ENCODE assay signal across 18 cellular contexts in the genomic region with DNA sequence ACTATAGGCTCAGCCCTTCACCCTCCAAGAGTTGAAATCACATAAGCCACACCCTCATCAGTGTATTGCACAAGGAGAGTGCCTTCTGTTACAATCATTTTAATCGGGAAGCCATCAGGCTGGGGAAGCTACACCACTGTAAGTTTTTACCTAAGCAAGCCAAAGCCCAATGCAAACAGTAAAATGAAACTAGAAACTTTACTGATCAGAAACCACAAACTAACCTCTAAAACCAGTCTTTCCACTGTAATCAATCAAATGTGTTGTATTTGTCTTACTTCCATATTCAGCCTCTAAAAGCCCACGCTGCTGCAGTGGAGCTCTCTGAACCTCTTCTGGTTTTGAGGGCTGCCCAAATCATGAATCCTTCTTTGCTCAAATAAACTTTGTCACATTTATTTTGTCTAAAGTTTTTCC. TPM values are rescaled to one million over a fixed set of nuclear protein-coding genes. Genes with fewer than 3 reads are reported as not detected.
DNase-seq lines count a peak whose midpoint lies in the region; TF ChIP-seq lines count a peak whose summit lies in the region.
"Had no signal": no experiment of that assay in that cellular context is flagged by ENCODE, and none has a peak within 500 bp of the region (broad histone marks: within the 10 kb centered on the region; RNA-seq: fewer than 3 reads in every experiment).

No MANE protein-coding gene starts in this region.

- no peaks in the 10 kb centered on the region for H3K36me3 ChIP-seq in breast epithelium
- H3K36me3 ChIP-seq: gastrocnemius medialis, MG63, thoracic aorta had no signal

- intact Hi-C loops in MCF 10A (cut with micrococcal nuclease), result no loop called here
- intact Hi-C loops in breast epithelium (cut with DNase I; ENCODE audit: low total_unique reads), result no loop called here

- TF ChIP-seq POLR2A in breast epithelium (IDR thresholded peaks at IDR 0.05) (no peak), erythroblast (IDR thresholded peaks at IDR 0.05; ENCODE audit: low read length) (no peak)

- peak; percentile 75 for DNase-seq in MCF 10A (ENCODE audit: unreplicated experiment)
- DNase-seq in breast epithelium (ENCODE audit: low spot score in 2 of 2), result no peak
- peak; percentile 80 for DNase-seq in OCI-M1 (lab: John Stamatoyannopoulos, UW)
- peak; percentile 7 for DNase-seq in fibroblast of peridontal ligament (ENCODE audit: extremely low read depth)
- DNase-seq in ureter (ENCODE audit: low spot score), result peak; percentile 58
- DNase-seq in erythroblast (lab: John Stamatoyannopoulos, UW), result no peak
- DNase-seq in NCI-H1694 (lab: John Stamatoyannopoulos, UW), result no peak
- no peak for DNase-seq in effector CD8-positive, alpha-beta T cell (lab: John Stamatoyannopoulos, UW)
- DNase-seq: activated effector memory CD4-positive, alpha-beta T cell treated with Interleukin-2 at 50 U/mL for 16 hours; effector CD4-positive, alpha-beta T cell; gastrocnemius medialis; HCEC 1CT; MG63; NCI-H2171 treated with DMSO at 0.1 percent for 48 hours; nucleus accumbens had no signal

- H3K27ac Mint-ChIP-seq in MCF 10A (ENCODE audit: low read depth, unreplicated experiment), result no peak overlapping the region
- H3K27ac Mint-ChIP-seq: mesothelial cell of epicardium had no signal

- POLR2A ChIA-PET in MCF 10A (lab: Yijun Ruan, JAX), result interaction anchor here (0.6 to 2.3 kb wide), 4 partner anchors 14 to 228 kb away, joined by 3 to 5 read pairs (median 4); no protein-coding TSS in a partner anchor

- H3K27me3 Mint-ChIP-seq in MCF 10A (ENCODE audit: insufficient read depth, unreplicated experiment), result peaks cover 10% of the 10 kb centered on the region

- no peaks in the 10 kb centered on the region for H3K27me3 ChIP-seq in breast epithelium
- H3K27me3 ChIP-seq: gastrocnemius medialis had no signal

- BruUV-seq in MCF 10A (replicated peaks; lab: Mats Ljungman, UMichigan), result no TSS peak

- CTCF ChIA-PET in MCF 10A (lab: Yijun Ruan, JAX), result interaction anchor here (0.7 to 1.4 kb wide), 6 partner anchors 18 to 505 kb away, joined by 3 to 4 read pairs (median 4); a partner anchor contains a TSS

- no peak for TF ChIP-seq CTCF in MCF 10A (IDR thresholded peaks at IDR 0.05; ENCODE audit: unreplicated experiment)
- no peak for TF ChIP-seq CTCF in breast epithelium (IDR thresholded peaks at IDR 0.05)

- H3K4me1 ChIP-seq in breast epithelium, result no peaks in the 10 kb centered on the region
- H3K4me1 ChIP-seq: gastrocnemius medialis had no signal

- H3K9me3 Mint-ChIP-seq in MCF 10A (ENCODE audit: unreplicated experiment), result no peaks in the 10 kb centered on the region

- no peak overlapping the region for H3K27ac ChIP-seq in breast epithelium
- H3K27ac ChIP-seq: gastrocnemius medialis, skin epidermis, thoracic aorta had no signal

- H3K9me3 ChIP-seq in breast epithelium, result no peaks in the 10 kb centered on the region
- H3K9me3 ChIP-seq: gastrocnemius medialis had no signal

- H3K36me3 Mint-ChIP-seq in MCF 10A (ENCODE audit: insufficient read depth, unreplicated experiment), result no peaks in the 10 kb centered on the region
- H3K36me3 Mint-ChIP-seq: mesothelial cell of epicardium had no signal

- no peak overlapping the region for H3K4me3 ChIP-seq in breast epithelium
- H3K4me3 ChIP-seq: gastrocnemius medialis, MG63, skin epidermis, thoracic aorta had no signal

- no peaks in the 10 kb centered on the region for H3K4me1 Mint-ChIP-seq in MCF 10A (ENCODE audit: insufficient read depth, unreplicated experiment)

- no peak overlapping the region for H3K4me3 Mint-ChIP-seq in MCF 10A (ENCODE audit: unreplicated experiment)
- H3K4me3 Mint-ChIP-seq: mesothelial cell of epicardium had no signal

RNA-seq across cellular contexts. Expression of a gene that starts 26.2 kb away (rescaled TPM):
- 1.0 and 5.7 TPM in 2 replicates for total RNA-seq in MCF 10A (2022)
- total RNA-seq in breast epithelium, result 10 to 100 TPM in 2 of 3 donors, under 1 TPM in 1; 0.32 to 83.9 (median 41.3) TPM
- total RNA-seq in ureter, result 97.2 TPM

Comparison
In these comparisons a context has a peak if more than half of its experiments do, and no peak if none do; other contexts are left out.
1. DNase-seq: peak in MCF 10A (single experiment), OCI-M1 (single experiment), fibroblast of peridontal ligament (single experiment) and ureter (single experiment); none in breast epithelium (0 of 2), erythroblast (0 of 2), NCI-H1694 (single experiment) and effector CD8-positive, alpha-beta T cell (single experiment).